ENCODE assay signal across 1 cellular context in genomic region chr22:35587896-35588295, GRCh38.
TF ChIP-seq lines count a peak whose summit lies in the region.

No MANE protein-coding gene starts in this region.

TF ChIP-seq in IMR-90, 13 proteins besides CTCF, POLR2A, EP300 and RAD21 (continued from another document):
- TF ChIP-seq, protein P1, sequence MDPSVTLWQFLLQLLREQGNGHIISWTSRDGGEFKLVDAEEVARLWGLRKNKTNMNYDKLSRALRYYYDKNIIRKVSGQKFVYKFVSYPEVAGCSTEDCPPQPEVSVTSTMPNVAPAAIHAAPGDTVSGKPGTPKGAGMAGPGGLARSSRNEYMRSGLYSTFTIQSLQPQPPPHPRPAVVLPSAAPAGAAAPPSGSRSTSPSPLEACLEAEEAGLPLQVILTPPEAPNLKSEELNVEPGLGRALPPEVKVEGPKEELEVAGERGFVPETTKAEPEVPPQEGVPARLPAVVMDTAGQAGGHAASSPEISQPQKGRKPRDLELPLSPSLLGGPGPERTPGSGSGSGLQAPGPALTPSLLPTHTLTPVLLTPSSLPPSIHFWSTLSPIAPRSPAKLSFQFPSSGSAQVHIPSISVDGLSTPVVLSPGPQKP (IDR thresholded peaks at IDR 0.05; ENCODE audit: borderline replicate concordance, low read depth, low read length) = no peak
- TF ChIP-seq MAFK (IDR thresholded peaks at IDR 0.05; ENCODE audit: low read depth, low read length) = no peak
- no peak for TF ChIP-seq RCOR1 (IDR thresholded peaks at IDR 0.05; ENCODE audit: insufficient replicate concordance, low read length)
- no peak for TF ChIP-seq CEBPB (IDR thresholded peaks at IDR 0.05; ENCODE audit: low read depth, low read length)
- no peak for TF ChIP-seq SMC3 (IDR thresholded peaks at IDR 0.05; ENCODE audit: low read depth, low read length)
- no peak for TF ChIP-seq FOS (IDR thresholded peaks at IDR 0.05; ENCODE audit: low read depth, low read length)
- no peak for TF ChIP-seq USF2 (IDR thresholded peaks at IDR 0.05; ENCODE audit: low read depth, low read length)
- no peak for TF ChIP-seq RFX5 (IDR thresholded peaks at IDR 0.05; ENCODE audit: low read depth, low read length)
- no peak for TF ChIP-seq MAZ (IDR thresholded peaks at IDR 0.05; ENCODE audit: borderline replicate concordance, low read depth, low read length)
- TF ChIP-seq CHD1 (IDR thresholded peaks at IDR 0.05; ENCODE audit: low read depth, low read length) = no peak
- no peak for TF ChIP-seq NFE2L2 (IDR thresholded peaks at IDR 0.05; ENCODE audit: low read depth, low read length)
